In the genomic region with DNA sequence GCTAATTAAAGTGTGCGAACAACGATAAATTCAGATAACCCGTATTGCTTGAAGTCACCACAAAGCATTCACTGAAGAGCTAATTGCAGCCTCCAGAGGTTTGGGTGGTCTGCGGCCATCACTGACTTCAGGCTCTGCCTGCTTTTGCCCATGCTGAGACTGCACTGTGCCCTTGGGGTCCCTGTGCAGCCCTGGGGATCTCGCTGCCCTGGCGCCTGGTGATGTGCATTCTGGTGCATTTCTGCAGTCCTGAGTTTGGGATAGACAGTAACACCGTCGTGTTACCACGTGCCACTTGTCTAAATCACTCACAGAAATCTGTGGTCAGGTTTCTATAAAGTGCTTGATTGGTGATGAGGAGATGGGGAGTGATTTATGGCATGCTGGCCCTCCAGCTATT, we compare ENCODE assay signal across 16 cellular contexts. TPM values are rescaled to one million over a fixed set of nuclear protein-coding genes. Genes with fewer than 3 reads are reported as not detected.
DNase-seq lines count a peak whose midpoint lies in the region; ATAC-seq, FAIRE-seq and TF ChIP-seq lines count a peak whose summit lies in the region.
"Had no signal": no experiment of that assay in that cellular context is flagged by ENCODE, and none has a peak within 500 bp of the region (broad histone marks: within the 10 kb centered on the region; RNA-seq: fewer than 3 reads in every experiment).

No MANE protein-coding gene starts in this region.

- H3K36me3 ChIP-seq in H1 (ENCODE audit: control insufficient read depth in 2 of 4, insufficient read depth in 4 of 4, low read length in 3 of 4) (no peaks in the 10 kb centered on the region), neuronal stem cell (replicated peaks in 1 of 2; ENCODE audit: control insufficient read depth in 2 of 2, insufficient read depth in 2 of 2, low read length in 2 of 2) (no peaks in the 10 kb centered on the region)

- H2BK15ac ChIP-seq in H1 (ENCODE audit: low read length): no peak overlapping the region
- peak overlapping the region; percentile 79 for H2BK15ac ChIP-seq in neuronal stem cell (ENCODE audit: low read length)

- no peak overlapping the region for H3K18ac ChIP-seq in H1 (ENCODE audit: extremely low read depth, low read length)
- H3K18ac ChIP-seq in neuronal stem cell (ENCODE audit: low read length): peak overlapping the region; percentile 70

- H3K9ac ChIP-seq in H1 (replicated peaks in 1 of 4; ENCODE audit: extremely low read depth in 1 of 4, low read depth in 3 of 4, low read length in 3 of 4) (no peak overlapping the region), neuronal stem cell (ENCODE audit: low read depth, low read length, poor library complexity) (peak overlapping the region; percentile 50)

- H3K23ac ChIP-seq in H1 (ENCODE audit: insufficient read length) (no peak overlapping the region), neuronal stem cell (ENCODE audit: low read depth, low read length, poor library complexity) (no peak overlapping the region)

- H2BK20ac ChIP-seq in H1 (ENCODE audit: low read length): no peak overlapping the region

- peaks cover 12% of the 10 kb centered on the region; the same call in 1 of the 2 replicates for H3K23me2 ChIP-seq in H1 (ENCODE audit: low read depth, low read length)

- CTCF ChIA-PET in H1 (lab: Charles Lee; ENCODE audit: partially characterized antibody): interaction anchor here (1.0 to 1.2 kb wide), 2 partner anchors 8 to 29 kb away, joined by 3 to 4 read pairs; no protein-coding TSS in a partner anchor

- H3K27ac ChIP-seq in H1 (ENCODE audit: low read depth, low read length) (no peak overlapping the region), neuronal stem cell (replicated peaks; ENCODE audit: low read length) (no peak overlapping the region)

- POLR2A ChIA-PET in activated naive CD8-positive, alpha-beta T cell treated with anti-CD3 and anti-CD28 coated beads, Interleukin-2, amount 10 ng/mL, durations not matched to agents 7 days and 5 days (lab: Charles Lee): no interaction called here
- POLR2A ChIA-PET in H1 (lab: Charles Lee; ENCODE audit: partially characterized antibody): no interaction called here

- H3K56ac ChIP-seq in H1 (replicated peaks; ENCODE audit: insufficient read length, low read depth, low read length): no peak overlapping the region

- H3K4me3 Mint-ChIP-seq in activated naive CD8-positive, alpha-beta T cell treated with anti-CD3 and anti-CD28 coated beads, Interleukin-2, amount 10 ng/mL, durations not matched to agents 7 days and 5 days: no peak overlapping the region
- no peak overlapping the region for H3K4me3 Mint-ChIP-seq in activated naive CD8-positive, alpha-beta T cell treated with anti-CD3 and anti-CD28 coated beads for 36 hours
- H3K4me3 Mint-ChIP-seq in T-helper 2 cell treated with Interferon-gamma antibody and Interleukin-4, amounts not matched to agents 5 μg/mL and 100 μg/mL, for 36 hours: no peak overlapping the region
- H3K4me3 Mint-ChIP-seq: CD8-positive, alpha-beta memory T cell; H9 had no signal

- DNase-seq in activated naive CD8-positive, alpha-beta T cell treated with anti-CD3 and anti-CD28 coated beads, Interleukin-2, amount 10 ng/mL, durations not matched to agents 7 days and 5 days: peak; percentile 1
- no peak for DNase-seq in activated naive CD8-positive, alpha-beta T cell treated with anti-CD3 and anti-CD28 coated beads for 36 hours
- DNase-seq in H1 (ENCODE audit: low read depth in 1 of 2, low spot score in 2 of 2) (no peak), neuronal stem cell (ENCODE audit: low spot score) (no peak), ureter (ENCODE audit: low spot score) (peak; percentile 23), NCI-H345 treated with DMSO at 0.1 percent for 48 hours (lab: John Stamatoyannopoulos, UW; ENCODE audit: unreplicated experiment) (no peak)
- no peak for DNase-seq in T-helper 2 cell treated with Interferon-gamma antibody and Interleukin-4, amounts not matched to agents 5 μg/mL and 100 μg/mL, for 36 hours (ENCODE audit: low spot score)
- DNase-seq: ACHN; C1 segment of cervical spinal cord; CD8-positive, alpha-beta memory T cell; DMS53; NCI-H187 treated with DMSO at 0.1 percent for 48 hours; NCI-H2227 treated with DMSO at 0.1 percent for 48 hours; NCI-H526; PC-3 had no signal

- H4K20me1 ChIP-seq in H1 (replicated peaks in 1 of 2; ENCODE audit: control insufficient read depth in 1 of 2, insufficient read depth in 2 of 2, low read length in 2 of 2): no peaks in the 10 kb centered on the region

- H3K27me3 ChIP-seq in H1 (replicated peaks in 1 of 4; ENCODE audit: control insufficient read depth in 3 of 4, extremely low read depth in 1 of 4, insufficient read depth in 3 of 4, low read length in 3 of 4): no peaks in the 10 kb centered on the region
- no peaks in the 10 kb centered on the region for H3K27me3 ChIP-seq in neuronal stem cell (ENCODE audit: control insufficient read depth in 3 of 3, insufficient read depth in 3 of 3, low read depth in 1 of 3, low read length in 3 of 3)

- H3K14ac ChIP-seq in H1 (ENCODE audit: insufficient read length): no peak overlapping the region
- peak overlapping the region; percentile 47 for H3K14ac ChIP-seq in neuronal stem cell (ENCODE audit: low read length)

- peaks cover 2% of the 10 kb centered on the region for H3K27me3 Mint-ChIP-seq in activated naive CD8-positive, alpha-beta T cell treated with anti-CD3 and anti-CD28 coated beads, Interleukin-2, amount 10 ng/mL, durations not matched to agents 7 days and 5 days
- no peaks in the 10 kb centered on the region for H3K27me3 Mint-ChIP-seq in activated naive CD8-positive, alpha-beta T cell treated with anti-CD3 and anti-CD28 coated beads for 36 hours
- no peaks in the 10 kb centered on the region for H3K27me3 Mint-ChIP-seq in T-helper 2 cell treated with Interferon-gamma antibody and Interleukin-4, amounts not matched to agents 5 μg/mL and 100 μg/mL, for 36 hours (ENCODE audit: low read depth)
- H3K27me3 Mint-ChIP-seq: CD8-positive, alpha-beta memory T cell had no signal

- no peak for TF ChIP-seq POLR2A in H1 (IDR thresholded peaks at IDR 0.05; ENCODE audit: control extremely low read depth in 1 of 2, low read depth in 2 of 2, low read length in 2 of 2)

- H2AFZ ChIP-seq in H1 (ENCODE audit: low read length) (no peak overlapping the region), neuronal stem cell (ENCODE audit: low read length) (no peak overlapping the region)

- no peaks in the 10 kb centered on the region for H3K9me3 Mint-ChIP-seq in activated naive CD8-positive, alpha-beta T cell treated with anti-CD3 and anti-CD28 coated beads, Interleukin-2, amount 10 ng/mL, durations not matched to agents 7 days and 5 days
- no peaks in the 10 kb centered on the region for H3K9me3 Mint-ChIP-seq in activated naive CD8-positive, alpha-beta T cell treated with anti-CD3 and anti-CD28 coated beads for 36 hours
- no peaks in the 10 kb centered on the region for H3K9me3 Mint-ChIP-seq in T-helper 2 cell treated with Interferon-gamma antibody and Interleukin-4, amounts not matched to agents 5 μg/mL and 100 μg/mL, for 36 hours

- H4K8ac ChIP-seq in H1 (ENCODE audit: extremely low read depth, insufficient read depth, low read length) (0 out of 2 replicates have a peak overlapping the region, but pooled peaks have one; percentile 46), neuronal stem cell (ENCODE audit: low read depth, low read length) (no peak overlapping the region)

- TF ChIP-seq CTCF in H1 (IDR thresholded peaks at IDR 0.05; ENCODE audit: control extremely low read depth in 1 of 3, insufficient read depth in 1 of 3, low read depth in 1 of 3, low read length in 3 of 3): no peak

- 88% methylated on average over 9 of the region's 9 CpGs; no CpG with 5 or more reads in 1 of the 2 experiments for WGBS in H1 (ENCODE audit: extremely low coverage in 1 of 2, insufficient coverage in 1 of 2, insufficient read length in 1 of 2, insufficient replicate concordance in 2 of 2, low coverage in 1 of 2, low lambda C conversion rate in 2 of 2, missing lambda C conversion rate in 1 of 2), 2 experiments
- WGBS in neuronal stem cell (ENCODE audit: extremely low coverage in 2 of 2, insufficient read length in 2 of 2, insufficient replicate concordance in 1 of 2), 2 donors: no CpG with 5 or more reads among the region's 9 CpGs

- H4K5ac ChIP-seq in H1 (ENCODE audit: insufficient read length, low read depth, low read length): no peak overlapping the region

- TF ChIP-seq RAD21 in H1 (IDR thresholded peaks at IDR 0.05 in 1 of 2, conservative IDR thresholded peaks at IDR 0.05 in 1 of 2; ENCODE audit: low read depth in 2 of 2, low read length in 2 of 2): no peak

- H2BK5ac ChIP-seq in H1 (ENCODE audit: low read depth, low read length): no peak overlapping the region
- no peak overlapping the region for H2BK5ac ChIP-seq in neuronal stem cell (ENCODE audit: low read length)

- no peaks in the 10 kb centered on the region for H3K4me1 Mint-ChIP-seq in activated naive CD8-positive, alpha-beta T cell treated with anti-CD3 and anti-CD28 coated beads, Interleukin-2, amount 10 ng/mL, durations not matched to agents 7 days and 5 days
- H3K4me1 Mint-ChIP-seq in activated naive CD8-positive, alpha-beta T cell treated with anti-CD3 and anti-CD28 coated beads for 36 hours: no peaks in the 10 kb centered on the region
- no peaks in the 10 kb centered on the region for H3K4me1 Mint-ChIP-seq in T-helper 2 cell treated with Interferon-gamma antibody and Interleukin-4, amounts not matched to agents 5 μg/mL and 100 μg/mL, for 36 hours (ENCODE audit: low read depth)
- H3K4me1 Mint-ChIP-seq: CD8-positive, alpha-beta memory T cell had no signal

- no peak overlapping the region for H2AK5ac ChIP-seq in H1 (ENCODE audit: low read depth, low read length)
- H2AK5ac ChIP-seq in neuronal stem cell (ENCODE audit: low read depth, low read length): peak overlapping the region; percentile 67

- H2BK120ac ChIP-seq in H1 (replicated peaks; ENCODE audit: low read depth, low read length) (no peak overlapping the region), neuronal stem cell (ENCODE audit: low read depth, low read length) (no peak overlapping the region)

- H3K27ac Mint-ChIP-seq in activated naive CD8-positive, alpha-beta T cell treated with anti-CD3 and anti-CD28 coated beads, Interleukin-2, amount 10 ng/mL, durations not matched to agents 7 days and 5 days: no peak overlapping the region
- no peak overlapping the region for H3K27ac Mint-ChIP-seq in activated naive CD8-positive, alpha-beta T cell treated with anti-CD3 and anti-CD28 coated beads for 36 hours
- no peak overlapping the region for H3K27ac Mint-ChIP-seq in T-helper 2 cell treated with Interferon-gamma antibody and Interleukin-4, amounts not matched to agents 5 μg/mL and 100 μg/mL, for 36 hours
- H3K27ac Mint-ChIP-seq: CD8-positive, alpha-beta memory T cell; H9 had no signal

- H2BK12ac ChIP-seq in H1 (ENCODE audit: low read depth, low read length): no peak overlapping the region
- peak overlapping the region; percentile 35 for H2BK12ac ChIP-seq in neuronal stem cell (ENCODE audit: low read length)

- no peak overlapping the region for H4K91ac ChIP-seq in H1 (replicated peaks; ENCODE audit: insufficient read length, low read length)
- H4K91ac ChIP-seq in neuronal stem cell (ENCODE audit: low read depth, low read length, poor library complexity): no peak overlapping the region

- ATAC-seq in activated naive CD8-positive, alpha-beta T cell treated with anti-CD3 and anti-CD28 coated beads, Interleukin-2, amount 10 ng/mL, durations not matched to agents 7 days and 5 days (ENCODE audit: low read depth): no peak
- ATAC-seq: PC-3 had no signal

- H3K79me1 ChIP-seq in H1 (ENCODE audit: low read depth, low read length) (no peaks in the 10 kb centered on the region), neuronal stem cell (ENCODE audit: low read depth, low read length) (no peaks in the 10 kb centered on the region)

- no peaks in the 10 kb centered on the region for H3K79me2 ChIP-seq in H1 (ENCODE audit: control insufficient read depth in 1 of 2, insufficient read depth in 2 of 2, low read length in 2 of 2)

- peaks cover 8% of the 10 kb centered on the region for H3K36me3 Mint-ChIP-seq in activated naive CD8-positive, alpha-beta T cell treated with anti-CD3 and anti-CD28 coated beads, Interleukin-2, amount 10 ng/mL, durations not matched to agents 7 days and 5 days
- H3K36me3 Mint-ChIP-seq in activated naive CD8-positive, alpha-beta T cell treated with anti-CD3 and anti-CD28 coated beads for 36 hours: peaks cover 7% of the 10 kb centered on the region
- peaks cover 1% of the 10 kb centered on the region for H3K36me3 Mint-ChIP-seq in T-helper 2 cell treated with Interferon-gamma antibody and Interleukin-4, amounts not matched to agents 5 μg/mL and 100 μg/mL, for 36 hours (ENCODE audit: low read depth)
- H3K36me3 Mint-ChIP-seq: CD8-positive, alpha-beta memory T cell had no signal

- H3K4ac ChIP-seq in H1 (replicated peaks; ENCODE audit: insufficient read length, low read depth, low read length): no peak overlapping the region
- peak overlapping the region; percentile 86 for H3K4ac ChIP-seq in neuronal stem cell (ENCODE audit: low read length)

- H3K4me1 ChIP-seq in H1 (replicated peaks in 1 of 4; ENCODE audit: control insufficient read depth in 3 of 4, insufficient read depth in 4 of 4, low read length in 3 of 4) (no peaks in the 10 kb centered on the region), neuronal stem cell (ENCODE audit: control insufficient read depth in 2 of 2, insufficient read depth in 1 of 2, low read depth in 1 of 2, low read length in 2 of 2) (peaks cover 0 to 2% of the 10 kb centered on the region in 2 donors)

- H3K4me3 ChIP-seq in H1 (ENCODE audit: extremely low read depth in 1 of 4, insufficient read depth in 2 of 4, low read depth in 3 of 4, low read length in 4 of 4): no peak overlapping the region
- H3K4me3 ChIP-seq in neuronal stem cell (ENCODE audit: low read length in 2 of 2): no peak overlapping the region

- no peak for TF ChIP-seq EP300 in H1 (IDR thresholded peaks at IDR 0.05; ENCODE audit: borderline replicate concordance in 1 of 2, low read depth in 2 of 2, low read length in 2 of 2)

- FAIRE-seq in H1 (lab: Jason Lieb, UNC): no peak

- H3K9me3 ChIP-seq in H1 (ENCODE audit: insufficient read depth in 2 of 2, low read depth in 1 of 2, low read length in 1 of 2): no peaks in the 10 kb centered on the region
- H3K9me3 ChIP-seq in neuronal stem cell (replicated peaks in 1 of 2; ENCODE audit: control insufficient read depth in 2 of 2, insufficient read depth in 1 of 2, low read depth in 1 of 2, low read length in 2 of 2): peaks cover 0 to 4% of the 10 kb centered on the region in 2 donors

- no peak overlapping the region for H3K4me2 ChIP-seq in H1 (ENCODE audit: insufficient read depth in 1 of 2, low read depth in 2 of 2, low read length in 2 of 2)
- H3K4me2 ChIP-seq in neuronal stem cell (ENCODE audit: insufficient read depth, low read length, poor library complexity, severe bottlenecking): no peak overlapping the region

RNA-seq across cellular contexts. Expression of a gene that starts 27.6 kb away (rescaled TPM):
- 10 to 100 TPM; 40.3 to 44.3 TPM for total RNA-seq in activated naive CD8-positive, alpha-beta T cell treated with anti-CD3 and anti-CD28 coated beads, Interleukin-2, amount 10 ng/mL, durations not matched to agents 7 days and 5 days
- total RNA-seq in activated naive CD8-positive, alpha-beta T cell treated with anti-CD3 and anti-CD28 coated beads for 36 hours: 10 to 100 TPM; 27.4 to 27.5 TPM
- total RNA-seq in H1 (2021; fragmentation: NEBNext Ultra II Directional; extraction: Animal tissue kit (Norgen Biotek cat#: 25700)): 1.2 and 1.4 TPM in 2 replicates
- polyA plus RNA-seq in H1 (2011; rRNA removed): 0.77 and 1.1 TPM in 2 replicates
- 0.88 TPM for polyA plus RNA-seq in H1 (2011; cell fraction: cytosol; rRNA removed)
- polyA plus RNA-seq in H1 (2011; cell fraction: nucleus; rRNA removed): 1.6 TPM
- 0.51 to 0.81 TPM (median 0.66 TPM) in 4 replicates for polyA plus RNA-seq in H1 (2012, experiment 1 of 2)
- 0.22 TPM for polyA plus RNA-seq in H1 (2012, experiment 2 of 2)
- 0.57 TPM for polyA plus RNA-seq in H1 (2013, experiment 1 of 2)
- polyA plus RNA-seq in H1 (2013, experiment 2 of 2): 0.46 TPM
- polyA minus RNA-seq in H1 (2011; rRNA and poly(A)+ RNA removed): 0.68 and 1.8 TPM in 2 replicates
- 1.0 TPM for polyA minus RNA-seq in H1 (2011; cell fraction: cytosol; rRNA and poly(A)+ RNA removed)
- polyA minus RNA-seq in H1 (2011; cell fraction: nucleus; rRNA and poly(A)+ RNA removed): 4.1 TPM
- polyA plus RNA-seq in neuronal stem cell (2013, experiment 1 of 2): 1.5 TPM
- polyA plus RNA-seq in neuronal stem cell (2013, experiment 2 of 2): 1.1 TPM
- total RNA-seq in ureter: 39.7 TPM
- total RNA-seq: PC-3 had no signal

Comparison
In these comparisons a context has a peak if more than half of its experiments do, and no peak if none do; other contexts are left out.
1. DNase-seq: peak in activated naive CD8-positive, alpha-beta T cell treated with anti-CD3 and anti-CD28 coated beads, Interleukin-2, amount 10 ng/mL, durations not matched to agents 7 days and 5 days (single experiment) and ureter (single experiment); none in activated naive CD8-positive, alpha-beta T cell treated with anti-CD3 and anti-CD28 coated beads for 36 hours (single experiment), H1 (0 of 2), neuronal stem cell (single experiment), NCI-H345 treated with DMSO at 0.1 percent for 48 hours (single experiment) and T-helper 2 cell treated with Interferon-gamma antibody and Interleukin-4, amounts not matched to agents 5 μg/mL and 100 μg/mL, for 36 hours (single experiment).
2. RNA of a gene that starts 27.6 kb away (total RNA-seq): 40.3 to 44.3 TPM in activated naive CD8-positive, alpha-beta T cell treated with anti-CD3 and anti-CD28 coated beads, Interleukin-2, amount 10 ng/mL, durations not matched to agents 7 days and 5 days, 39.7 TPM in ureter (single experiment) and 27.4 to 27.5 TPM in activated naive CD8-positive, alpha-beta T cell treated with anti-CD3 and anti-CD28 coated beads for 36 hours; 1.2 to 1.4 TPM in H1; every median in the first group is over 10 times any median in the second.